ENCODE assay signal across 8 cellular contexts in the genomic region with DNA sequence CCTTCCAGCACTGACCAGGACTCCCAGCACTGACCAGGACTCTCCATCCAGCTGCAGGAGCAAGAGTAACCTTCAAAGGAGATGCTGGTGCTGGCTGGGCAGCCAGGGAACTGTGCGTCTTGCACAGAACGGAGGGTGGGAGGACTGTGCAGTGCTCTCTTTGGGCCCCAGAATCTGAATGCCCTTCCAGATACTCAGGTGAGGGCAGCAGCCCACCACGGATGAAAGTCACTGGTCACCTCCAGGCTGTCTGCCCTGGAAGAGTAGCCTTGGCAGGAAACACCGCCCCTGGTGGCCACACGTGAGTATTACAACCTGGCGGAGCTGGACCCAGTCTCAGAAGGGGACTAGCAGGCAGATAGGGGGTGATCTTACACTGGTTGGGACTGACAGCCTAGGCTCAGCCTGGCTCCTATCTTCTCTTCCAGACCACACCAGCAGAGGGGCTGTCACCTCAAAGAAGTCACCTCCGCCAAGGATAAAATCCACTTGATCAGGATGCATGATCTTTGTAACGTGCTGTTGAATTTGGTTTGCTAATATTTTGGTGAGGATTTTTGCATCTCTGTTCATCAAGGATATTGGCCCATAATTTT. TPM values are rescaled to one million over a fixed set of nuclear protein-coding genes. Genes with fewer than 3 reads are reported as not detected.
A peak's percentile ranks its signal among the peaks of the same experiment; 100 is the strongest.
DNase-seq lines count a peak whose midpoint lies in the region; ATAC-seq, FAIRE-seq and TF ChIP-seq lines count a peak whose summit lies in the region.

No MANE protein-coding gene starts in this region.

- CTCF ChIA-PET in activated B cell treated with CpG ODN at 0.5 μM for 24 hours (lab: Charles Lee): interaction anchor here (0.6 to 2.5 kb wide), 16 partner anchors 9 to 557 kb away, joined by 3 to 15 read pairs (median 6); no protein-coding TSS in a partner anchor

- TF ChIP-seq CTCF in HFFc6 (IDR thresholded peaks at IDR 0.05) (peak; percentile 100), activated B cell treated with CpG ODN at 0.5 μM for 24 hours (IDR thresholded peaks at IDR 0.05) (peak; percentile 98), bronchial epithelial cell (IDR thresholded peaks at IDR 0.05; ENCODE audit: insufficient read depth, low read length, severe bottlenecking) (peak; percentile 97), kidney (IDR thresholded peaks at IDR 0.05; ENCODE audit: borderline replicate concordance, extremely low read depth, insufficient read depth) (peak; percentile 97)

- H3K4me3 ChIP-seq in bronchial epithelial cell (ENCODE audit: low read depth, low read length) (no peak overlapping the region), kidney (ENCODE audit: low read length in 2 of 2) (no peak overlapping the region)

- peaks cover 22% of the 10 kb centered on the region for H3K27me3 Mint-ChIP-seq in HFFc6 (ENCODE audit: insufficient read depth)
- peaks cover 19% of the 10 kb centered on the region for H3K27me3 Mint-ChIP-seq in activated B cell treated with CpG ODN at 0.5 μM for 24 hours

- FAIRE-seq in bronchial epithelial cell (lab: Jason Lieb, UNC): no peak
- no peak for FAIRE-seq in kidney (lab: Jason Lieb, UNC)

- H3K27ac Mint-ChIP-seq in HFFc6 (no peak overlapping the region), activated B cell treated with CpG ODN at 0.5 μM for 24 hours (no peak overlapping the region)

- peak; percentile 84 for ATAC-seq in activated B cell treated with CpG ODN at 0.5 μM for 24 hours (ENCODE audit: low read depth)
- ATAC-seq in GM21825 (IDR thresholded peaks at IDR 0.05; ENCODE audit: unreplicated experiment): no peak

- no peaks in the 10 kb centered on the region for H3K9me3 Mint-ChIP-seq in HFFc6
- H3K9me3 Mint-ChIP-seq in activated B cell treated with CpG ODN at 0.5 μM for 24 hours: peaks cover 2% of the 10 kb centered on the region

- no peak overlapping the region for H3K27ac ChIP-seq in kidney (ENCODE audit: low read depth in 2 of 2, low read length in 2 of 2)

- in situ Hi-C loops in Caki2 (cut with HindIII; ENCODE audit: low pct_unique_long_range_greater_than_20kb, low sequenced_read_pairs): no loop called here

- H3K4me3 Mint-ChIP-seq in HFFc6 (no peak overlapping the region), activated B cell treated with CpG ODN at 0.5 μM for 24 hours (no peak overlapping the region)

- H3K4me1 Mint-ChIP-seq in HFFc6 (ENCODE audit: low read depth): no peaks in the 10 kb centered on the region
- peaks cover 9% of the 10 kb centered on the region for H3K4me1 Mint-ChIP-seq in activated B cell treated with CpG ODN at 0.5 μM for 24 hours

- peaks cover 2% of the 10 kb centered on the region for H3K27me3 ChIP-seq in bronchial epithelial cell (ENCODE audit: control insufficient read depth, insufficient read depth, low read length)

- DNase-seq in Caki2 (ENCODE audit: low read depth) (peak; percentile 65), HFFc6 (peak; percentile 67), NCI-H2227 treated with DMSO at 0.1 percent for 48 hours (lab: John Stamatoyannopoulos, UW) (peak; percentile 4), activated B cell treated with CpG ODN at 0.5 μM for 24 hours (peak; percentile 77), bronchial epithelial cell (ENCODE audit: low read depth) (peak; percentile 66), kidney (peak; percentile 89)
- DNase-seq in stimulated activated CD4-positive, alpha-beta T cell treated with anti-CD3 and anti-CD28 coated beads, Interleukin-2, amount 100 ng/mL, for 24 hours: peak; percentile 83 to 84

- H3K9ac ChIP-seq in kidney (ENCODE audit: low read length in 2 of 2): no peak overlapping the region

- H3K4me1 ChIP-seq in kidney (ENCODE audit: control insufficient read depth in 1 of 2, insufficient read depth in 1 of 2, low read depth in 1 of 2, low read length in 2 of 2): peaks cover 0 to 5% of the 10 kb centered on the region in 2 donors

- no peaks in the 10 kb centered on the region for H3K9me3 ChIP-seq in kidney (ENCODE audit: control insufficient read depth in 1 of 2, low read length in 2 of 2)

- no peaks in the 10 kb centered on the region for H3K36me3 ChIP-seq in bronchial epithelial cell (ENCODE audit: control insufficient read depth, insufficient read depth, low read length)
- H3K36me3 ChIP-seq in kidney (ENCODE audit: control insufficient read depth in 1 of 2, insufficient read depth in 2 of 2, low read length in 2 of 2): no peaks in the 10 kb centered on the region

- intact Hi-C loops in activated B cell treated with CpG ODN at 0.5 μM for 24 hours (cut with micrococcal nuclease): loop anchor here (1.0 to 5.0 kb wide), 3 partner anchors 40 to 210 kb away; no protein-coding TSS in a partner anchor
- intact Hi-C loops in kidney (cut with DNase I): no loop called here

- H3K36me3 Mint-ChIP-seq in HFFc6 (ENCODE audit: low read depth): no peaks in the 10 kb centered on the region
- no peaks in the 10 kb centered on the region for H3K36me3 Mint-ChIP-seq in activated B cell treated with CpG ODN at 0.5 μM for 24 hours (ENCODE audit: low read depth)

- POLR2A ChIA-PET in activated B cell treated with CpG ODN at 0.5 μM for 24 hours (lab: Charles Lee): no interaction called here

RNA-seq across cellular contexts. Expression of a gene that starts 4.8 kb away (rescaled TPM):
- 7.6 and 13.0 TPM in 2 replicates for total RNA-seq in Caki2 (2014; rRNA removed; shearing (Covaris generic); ENCODE audit: low replicate concordance)
- 1 to 10 TPM in 4 of 6 experiments, under 1 TPM in 2; 0.24 to 5.1 (median 4.1) TPM for total RNA-seq in HFFc6 (2021; fragmentation: NEBNext Ultra II Directional; extraction: Animal tissue kit (Norgen Biotek cat#: 25700))
- not detected in 2 replicates for total RNA-seq in activated B cell treated with CpG ODN at 0.5 μM for 24 hours
- total RNA-seq in bronchial epithelial cell: under 0.01 and 0.26 TPM in 2 replicates
- 4.6 TPM for total RNA-seq in kidney
- polyA plus RNA-seq in kidney (ENCODE audit: insufficient read depth, low read depth, low replicate concordance): 12.0 TPM

Comparison
In these comparisons a context has a peak if more than half of its experiments do, and no peak if none do; other contexts are left out.
1. DNase-seq: peak in every context shown above with its lines; median percentile 89 in kidney; 84 in stimulated activated CD4-positive, alpha-beta T cell treated with anti-CD3 and anti-CD28 coated beads, Interleukin-2, amount 100 ng/mL, for 24 hours; 77 in activated B cell treated with CpG ODN at 0.5 μM for 24 hours; 67 in HFFc6; 66 in bronchial epithelial cell; 65 in Caki2; 4 in NCI-H2227 treated with DMSO at 0.1 percent for 48 hours.